20 cellular contexts compared by ENCODE assay signal in genomic region chrX:136141569-136141968, GRCh38. TPM values are rescaled to one million over a fixed set of nuclear protein-coding genes. Genes with fewer than 3 reads are reported as not detected.
DNase-seq lines count a peak whose midpoint lies in the region; ATAC-seq, FAIRE-seq and TF ChIP-seq lines count a peak whose summit lies in the region.
"Had no signal": no experiment of that assay in that cellular context is flagged by ENCODE, and none has a peak within 500 bp of the region (broad histone marks: within the 10 kb centered on the region; RNA-seq: fewer than 3 reads in every experiment).

No MANE protein-coding gene starts in this region.

- no peak overlapping the region for H3K4me3 Mint-ChIP-seq in astrocyte (ENCODE audit: unreplicated experiment)
- H3K4me3 Mint-ChIP-seq: GM23338 had no signal

- no peak overlapping the region for H3K4me2 ChIP-seq in A549
- H3K4me2 ChIP-seq in astrocyte (ENCODE audit: low read length) = no peak overlapping the region
- H3K4me2 ChIP-seq: GM23338 had no signal

- TF ChIP-seq EP300 in A549 (IDR thresholded peaks at IDR 0.05) = no peak

- no peak overlapping the region for H3K27ac Mint-ChIP-seq in astrocyte (ENCODE audit: unreplicated experiment)
- H3K27ac Mint-ChIP-seq: GM23338, IgD-negative memory B cell had no signal

- H3K9me3 Mint-ChIP-seq in astrocyte (ENCODE audit: unreplicated experiment) = peaks cover 8% of the 10 kb centered on the region
- H3K9me3 Mint-ChIP-seq: CD4-positive, alpha-beta memory T cell; IgD-negative memory B cell had no signal

- no peaks in the 10 kb centered on the region for H3K36me3 ChIP-seq in astrocyte (ENCODE audit: insufficient read depth, low read length)

- no peak overlapping the region for H3K27ac ChIP-seq in A549
- no peak overlapping the region for H3K27ac ChIP-seq in astrocyte (ENCODE audit: low read depth, low read length)
- H3K27ac ChIP-seq: C4-2B had no signal

- peaks cover 8% of the 10 kb centered on the region for H3K27me3 Mint-ChIP-seq in astrocyte (ENCODE audit: low read depth, unreplicated experiment)
- H3K27me3 Mint-ChIP-seq: CD4-positive, alpha-beta memory T cell had no signal

- CTCF ChIA-PET in A549 (lab: Yijun Ruan, JAX) = interaction anchor here (1.4 kb wide), 1 partner anchor 113 kb away, joined by 5 read pairs; no protein-coding TSS in a partner anchor

- TF ChIP-seq RAD21 in A549 (conservative IDR thresholded peaks at IDR 0.05 in 1 of 2, IDR thresholded peaks at IDR 0.05 in 1 of 2) = no peak

- TF ChIP-seq POLR2A in A549 (IDR thresholded peaks at IDR 0.05; ENCODE audit: low read length) = no peak
- no peak for TF ChIP-seq POLR2A in GM12891 (IDR thresholded peaks at IDR 0.05; ENCODE audit: low read depth, low read length)

- H3K4me3 ChIP-seq in A549 (no peak overlapping the region), astrocyte (ENCODE audit: insufficient read depth, low read depth, low read length) (no peak overlapping the region)
- H3K4me3 ChIP-seq: GM12878, GM23338 had no signal

- no peak overlapping the region for H3K9ac ChIP-seq in astrocyte (ENCODE audit: low read length)

- H2AFZ ChIP-seq in astrocyte (ENCODE audit: low read depth, low read length) = no peak overlapping the region
- H2AFZ ChIP-seq: GM23338 had no signal

- H3K36me3 Mint-ChIP-seq in astrocyte (ENCODE audit: low read depth, unreplicated experiment) = no peaks in the 10 kb centered on the region
- H3K36me3 Mint-ChIP-seq: CD4-positive, alpha-beta memory T cell had no signal

- FAIRE-seq in A549 (lab: Jason Lieb, UNC) (peak; percentile 93), GM12891 (lab: Jason Lieb, UNC) (peak; percentile 23), astrocyte (lab: Jason Lieb, UNC) (peak; percentile 59)
- FAIRE-seq: GM12878, H54, HepG2 had no signal

- H3K9me3 ChIP-seq in A549 (no peaks in the 10 kb centered on the region), astrocyte (ENCODE audit: insufficient read depth, low read depth, low read length) (no peaks in the 10 kb centered on the region)

- H3K27me3 ChIP-seq in astrocyte (ENCODE audit: insufficient read depth, low read length) = no peaks in the 10 kb centered on the region

- POLR2A ChIA-PET in A549 (lab: Yijun Ruan, JAX) = no interaction called here

- no peaks in the 10 kb centered on the region for H4K20me1 ChIP-seq in astrocyte (ENCODE audit: insufficient read depth, low read length)

- intact Hi-C loops in left colon (cut with DNase I, micrococcal nuclease) = no loop called here

- DNase-seq in A549 (ENCODE audit: low read depth in 1 of 2, low spot score in 1 of 2) (no peak), GM12891 (ENCODE audit: insufficient read length, low spot score) (no peak), astrocyte (ENCODE audit: low read depth) (no peak), left colon (no peak), GM19238 (ENCODE audit: insufficient read length, low spot score) (no peak)
- DNase-seq in activated CD8-positive, alpha-beta memory T cell treated with anti-CD3 and anti-CD28 coated beads, Interleukin-2, amount 50 U/mL, for 48 hours = no peak
- DNase-seq in activated CD4-positive, alpha-beta T cell treated with anti-CD3 and anti-CD28 coated beads, Interleukin-2, amount 50 U/mL, for 1 hour = no peak
- DNase-seq: ACHN; CD4-positive, alpha-beta memory T cell; DMS153; DMS79; GF-D8; HCEC 1CT; KBM-7 had no signal

- H3K79me2 ChIP-seq in astrocyte (ENCODE audit: insufficient read depth, low read length) = no peaks in the 10 kb centered on the region

- ATAC-seq in A549 (no peak), left colon (peak; percentile 22)
- ATAC-seq: GM12878, GM23338, HepG2 had no signal

- TF ChIP-seq CTCF in A549 (IDR thresholded peaks at IDR 0.05) (no peak), astrocyte (IDR thresholded peaks at IDR 0.05; ENCODE audit: insufficient read depth, low read depth, low read length) (no peak)

- H3K4me1 Mint-ChIP-seq in astrocyte (ENCODE audit: low read depth, unreplicated experiment) = no peaks in the 10 kb centered on the region

- H3K4me1 ChIP-seq in A549 (no peaks in the 10 kb centered on the region; the same call in 2 of the 3 replicates), astrocyte (ENCODE audit: insufficient read depth, low read length) (peaks cover 4% of the 10 kb centered on the region)

- 41% methylated on average over 3 of the region's 3 CpGs for WGBS in A549 (ENCODE audit: missing lambda C conversion rate)

TF ChIP-seq in A549, 52 proteins besides CTCF, POLR2A, EP300 and RAD21:
- no peak for TF ChIP-seq HOXA7 (CRISPR knock-in tag; IDR thresholded peaks at IDR 0.05)
- TF ChIP-seq FOSB (CRISPR knock-in tag; IDR thresholded peaks at IDR 0.05) = no peak
TF ChIP-seq in A549: peak in this region for 0.

TF ChIP-seq in GM12891, 5 proteins besides CTCF, POLR2A, EP300 and RAD21:
- TF ChIP-seq POLR2AphosphoS5 (IDR thresholded peaks at IDR 0.05; ENCODE audit: low read depth, low read length) = no peak
- no peak for TF ChIP-seq SPI1 (IDR thresholded peaks at IDR 0.05; ENCODE audit: low read depth, low read length)
- TF ChIP-seq PAX5 (IDR thresholded peaks at IDR 0.05; ENCODE audit: insufficient read depth, low read length, severe bottlenecking) = no peak
- TF ChIP-seq TAF1 (IDR thresholded peaks at IDR 0.05; ENCODE audit: low read depth, low read length) = no peak
- no peak for TF ChIP-seq POU2F2 (IDR thresholded peaks at IDR 0.05; ENCODE audit: low read depth, low read length)

RNA-seq across cellular contexts. Expression of gene FHL1, which starts 5.8 kb away (rescaled TPM):
- polyA plus RNA-seq in A549 (2011; rRNA removed) (32.2 and 38.5 TPM in 2 replicates), A549 (2017; fragmentation: RNase III; extraction: RNeasy Plus Mini Kit Qiagen cat#74134 plus additional on column Dnase treatment) (25.6 to 40.7 TPM (median 31.6 TPM) in 3 replicates)
- polyA plus RNA-seq in A549 (2012; cell fraction: cytosol; rRNA removed) = 7.9 and 11.0 TPM in 2 replicates
- polyA plus RNA-seq in A549 (2012; cell fraction: nucleus; rRNA removed) = 7.3 and 7.5 TPM in 2 replicates
- 30.5 and 34.9 TPM in 2 replicates for polyA minus RNA-seq in A549 (2011; rRNA and poly(A)+ RNA removed)
- 2.1 TPM for polyA plus RNA-seq in GM12891 (2012; ENCODE audit: low read depth, missing spikeins)
- total RNA-seq in astrocyte (100 and 115 TPM in 2 replicates), left colon (100 to 1,000 TPM in 1 of 2 donors, 10 to 100 TPM in 1; 24.8 to 175 TPM)
- total RNA-seq: HepG2 had no signal
